In the genomic region with DNA sequence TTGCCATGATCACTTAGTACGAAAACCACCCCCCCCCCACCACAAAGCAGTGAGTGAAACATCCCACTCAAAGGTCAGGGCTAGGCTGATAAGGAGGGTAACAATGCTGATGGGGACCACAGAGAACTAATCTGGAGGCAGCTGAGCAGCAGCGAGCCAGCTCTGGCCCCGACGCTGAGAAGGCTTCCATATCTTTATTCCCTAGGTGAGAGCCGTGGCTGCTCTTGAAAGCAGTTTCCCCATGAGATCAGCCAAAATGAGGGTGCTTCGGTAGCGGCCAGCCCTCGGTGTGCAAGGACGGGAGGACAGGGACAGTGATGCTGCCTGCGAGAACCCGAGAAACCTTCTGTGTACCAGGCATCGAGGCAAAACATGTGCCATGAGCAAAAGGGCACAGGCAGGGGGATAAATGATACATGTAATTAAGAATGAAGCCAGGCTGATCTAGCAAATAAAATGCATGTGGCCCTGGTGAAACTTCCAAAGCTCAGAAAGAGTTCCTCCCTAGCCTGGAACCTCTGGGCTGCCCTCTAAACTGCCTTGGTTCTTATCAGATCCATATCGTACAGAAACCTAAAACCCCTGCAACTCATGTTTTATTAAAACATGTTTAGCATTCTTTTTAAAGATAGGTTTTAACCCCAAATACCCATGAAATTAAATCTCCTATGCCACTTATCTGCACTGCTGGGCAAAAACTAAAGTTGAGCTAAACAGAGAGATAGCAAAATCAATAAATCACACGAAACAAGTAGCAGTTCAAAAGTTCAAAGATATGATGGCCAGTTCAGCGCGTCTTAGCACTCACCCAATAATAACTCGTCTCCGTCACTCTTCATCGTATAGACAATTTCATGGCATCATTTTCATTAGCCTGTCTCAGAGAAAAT, we compare ENCODE assay signal across 1 cellular context.
TF ChIP-seq lines count a peak whose summit lies in the region.

No MANE protein-coding gene starts in this region.

TF ChIP-seq in HepG2, 621 proteins besides CTCF, POLR2A, EP300 and RAD21 (continued from another document and continues in another):
- TF ChIP-seq, protein P1, sequence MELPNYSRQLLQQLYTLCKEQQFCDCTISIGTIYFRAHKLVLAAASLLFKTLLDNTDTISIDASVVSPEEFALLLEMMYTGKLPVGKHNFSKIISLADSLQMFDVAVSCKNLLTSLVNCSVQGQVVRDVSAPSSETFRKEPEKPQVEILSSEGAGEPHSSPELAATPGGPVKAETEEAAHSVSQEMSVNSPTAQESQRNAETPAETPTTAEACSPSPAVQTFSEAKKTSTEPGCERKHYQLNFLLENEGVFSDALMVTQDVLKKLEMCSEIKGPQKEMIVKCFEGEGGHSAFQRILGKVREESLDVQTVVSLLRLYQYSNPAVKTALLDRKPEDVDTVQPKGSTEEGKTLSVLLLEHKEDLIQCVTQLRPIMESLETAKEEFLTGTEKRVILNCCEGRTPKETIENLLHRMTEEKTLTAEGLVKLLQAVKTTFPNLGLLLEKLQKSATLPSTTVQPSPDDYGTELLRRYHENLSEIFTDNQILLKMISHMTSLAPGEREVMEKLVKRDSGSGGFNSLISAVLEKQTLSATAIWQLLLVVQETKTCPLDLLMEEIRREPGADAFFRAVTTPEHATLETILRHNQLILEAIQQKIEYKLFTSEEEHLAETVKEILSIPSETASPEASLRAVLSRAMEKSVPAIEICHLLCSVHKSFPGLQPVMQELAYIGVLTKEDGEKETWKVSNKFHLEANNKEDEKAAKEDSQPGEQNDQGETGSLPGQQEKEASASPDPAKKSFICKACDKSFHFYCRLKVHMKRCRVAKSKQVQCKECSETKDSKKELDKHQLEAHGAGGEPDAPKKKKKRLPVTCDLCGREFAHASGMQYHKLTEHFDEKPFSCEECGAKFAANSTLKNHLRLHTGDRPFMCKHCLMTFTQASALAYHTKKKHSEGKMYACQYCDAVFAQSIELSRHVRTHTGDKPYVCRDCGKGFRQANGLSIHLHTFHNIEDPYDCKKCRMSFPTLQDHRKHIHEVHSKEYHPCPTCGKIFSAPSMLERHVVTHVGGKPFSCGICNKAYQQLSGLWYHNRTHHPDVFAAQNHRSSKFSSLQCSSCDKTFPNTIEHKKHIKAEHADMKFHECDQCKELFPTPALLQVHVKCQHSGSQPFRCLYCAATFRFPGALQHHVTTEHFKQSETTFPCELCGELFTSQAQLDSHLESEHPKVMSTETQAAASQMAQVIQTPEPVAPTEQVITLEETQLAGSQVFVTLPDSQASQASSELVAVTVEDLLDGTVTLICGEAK (IDR thresholded peaks at IDR 0.05): no peak
- TF ChIP-seq, protein P1 (CRISPR knock-in tag; IDR thresholded peaks at IDR 0.05): no peak
- TF ChIP-seq, protein P2, sequence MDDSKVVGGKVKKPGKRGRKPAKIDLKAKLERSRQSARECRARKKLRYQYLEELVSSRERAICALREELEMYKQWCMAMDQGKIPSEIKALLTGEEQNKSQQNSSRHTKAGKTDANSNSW (CRISPR knock-in tag; IDR thresholded peaks at IDR 0.05; ENCODE audit: borderline replicate concordance): no peak
- TF ChIP-seq, protein P3, sequence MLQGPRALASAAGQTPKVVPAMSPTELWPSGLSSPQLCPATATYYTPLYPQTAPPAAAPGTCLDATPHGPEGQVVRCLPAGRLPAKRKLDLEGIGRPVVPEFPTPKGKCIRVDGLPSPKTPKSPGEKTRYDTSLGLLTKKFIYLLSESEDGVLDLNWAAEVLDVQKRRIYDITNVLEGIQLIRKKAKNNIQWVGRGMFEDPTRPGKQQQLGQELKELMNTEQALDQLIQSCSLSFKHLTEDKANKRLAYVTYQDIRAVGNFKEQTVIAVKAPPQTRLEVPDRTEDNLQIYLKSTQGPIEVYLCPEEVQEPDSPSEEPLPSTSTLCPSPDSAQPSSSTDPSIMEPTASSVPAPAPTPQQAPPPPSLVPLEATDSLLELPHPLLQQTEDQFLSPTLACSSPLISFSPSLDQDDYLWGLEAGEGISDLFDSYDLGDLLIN (CRISPR knock-in tag; IDR thresholded peaks at IDR 0.05; ENCODE audit: borderline replicate concordance): no peak
- TF ChIP-seq, protein P4, sequence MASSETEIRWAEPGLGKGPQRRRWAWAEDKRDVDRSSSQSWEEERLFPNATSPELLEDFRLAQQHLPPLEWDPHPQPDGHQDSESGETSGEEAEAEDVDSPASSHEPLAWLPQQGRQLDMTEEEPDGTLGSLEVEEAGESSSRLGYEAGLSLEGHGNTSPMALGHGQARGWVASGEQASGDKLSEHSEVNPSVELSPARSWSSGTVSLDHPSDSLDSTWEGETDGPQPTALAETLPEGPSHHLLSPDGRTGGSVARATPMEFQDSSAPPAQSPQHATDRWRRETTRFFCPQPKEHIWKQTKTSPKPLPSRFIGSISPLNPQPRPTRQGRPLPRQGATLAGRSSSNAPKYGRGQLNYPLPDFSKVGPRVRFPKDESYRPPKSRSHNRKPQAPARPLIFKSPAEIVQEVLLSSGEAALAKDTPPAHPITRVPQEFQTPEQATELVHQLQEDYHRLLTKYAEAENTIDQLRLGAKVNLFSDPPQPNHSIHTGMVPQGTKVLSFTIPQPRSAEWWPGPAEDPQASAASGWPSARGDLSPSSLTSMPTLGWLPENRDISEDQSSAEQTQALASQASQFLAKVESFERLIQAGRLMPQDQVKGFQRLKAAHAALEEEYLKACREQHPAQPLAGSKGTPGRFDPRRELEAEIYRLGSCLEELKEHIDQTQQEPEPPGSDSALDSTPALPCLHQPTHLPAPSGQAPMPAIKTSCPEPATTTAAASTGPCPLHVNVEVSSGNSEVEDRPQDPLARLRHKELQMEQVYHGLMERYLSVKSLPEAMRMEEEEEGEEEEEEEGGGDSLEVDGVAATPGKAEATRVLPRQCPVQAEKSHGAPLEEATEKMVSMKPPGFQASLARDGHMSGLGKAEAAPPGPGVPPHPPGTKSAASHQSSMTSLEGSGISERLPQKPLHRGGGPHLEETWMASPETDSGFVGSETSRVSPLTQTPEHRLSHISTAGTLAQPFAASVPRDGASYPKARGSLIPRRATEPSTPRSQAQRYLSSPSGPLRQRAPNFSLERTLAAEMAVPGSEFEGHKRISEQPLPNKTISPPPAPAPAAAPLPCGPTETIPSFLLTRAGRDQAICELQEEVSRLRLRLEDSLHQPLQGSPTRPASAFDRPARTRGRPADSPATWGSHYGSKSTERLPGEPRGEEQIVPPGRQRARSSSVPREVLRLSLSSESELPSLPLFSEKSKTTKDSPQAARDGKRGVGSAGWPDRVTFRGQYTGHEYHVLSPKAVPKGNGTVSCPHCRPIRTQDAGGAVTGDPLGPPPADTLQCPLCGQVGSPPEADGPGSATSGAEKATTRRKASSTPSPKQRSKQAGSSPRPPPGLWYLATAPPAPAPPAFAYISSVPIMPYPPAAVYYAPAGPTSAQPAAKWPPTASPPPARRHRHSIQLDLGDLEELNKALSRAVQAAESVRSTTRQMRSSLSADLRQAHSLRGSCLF (CRISPR knock-in tag; IDR thresholded peaks at IDR 0.05; ENCODE audit: borderline replicate concordance): no peak
- TF ChIP-seq, protein P5, sequence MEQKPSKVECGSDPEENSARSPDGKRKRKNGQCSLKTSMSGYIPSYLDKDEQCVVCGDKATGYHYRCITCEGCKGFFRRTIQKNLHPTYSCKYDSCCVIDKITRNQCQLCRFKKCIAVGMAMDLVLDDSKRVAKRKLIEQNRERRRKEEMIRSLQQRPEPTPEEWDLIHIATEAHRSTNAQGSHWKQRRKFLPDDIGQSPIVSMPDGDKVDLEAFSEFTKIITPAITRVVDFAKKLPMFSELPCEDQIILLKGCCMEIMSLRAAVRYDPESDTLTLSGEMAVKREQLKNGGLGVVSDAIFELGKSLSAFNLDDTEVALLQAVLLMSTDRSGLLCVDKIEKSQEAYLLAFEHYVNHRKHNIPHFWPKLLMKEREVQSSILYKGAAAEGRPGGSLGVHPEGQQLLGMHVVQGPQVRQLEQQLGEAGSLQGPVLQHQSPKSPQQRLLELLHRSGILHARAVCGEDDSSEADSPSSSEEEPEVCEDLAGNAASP (CRISPR knock-in tag; IDR thresholded peaks at IDR 0.05; ENCODE audit: borderline replicate concordance): 0 out of 2 replicates have a peak, but pooled peaks have one; percentile 14
- no peak for TF ChIP-seq HNRNPLL (IDR thresholded peaks at IDR 0.05; ENCODE audit: low read depth, low read length, poor library complexity, severe bottlenecking)
- TF ChIP-seq SIX1 (CRISPR knock-in tag; IDR thresholded peaks at IDR 0.05; ENCODE audit: borderline replicate concordance): no peak
- TF ChIP-seq SKI (IDR thresholded peaks at IDR 0.05; ENCODE audit: partially characterized antibody): no peak
- no peak for TF ChIP-seq ZNF451 (CRISPR knock-in tag; IDR thresholded peaks at IDR 0.05)
- TF ChIP-seq KLF15 (CRISPR knock-in tag; IDR thresholded peaks at IDR 0.05; ENCODE audit: borderline replicate concordance): no peak
- no peak for TF ChIP-seq KLF11 (CRISPR knock-in tag; IDR thresholded peaks at IDR 0.05)
- TF ChIP-seq ZC3H13 (CRISPR knock-in tag; IDR thresholded peaks at IDR 0.05): no peak
- TF ChIP-seq ETV6 (CRISPR knock-in tag; conservative IDR thresholded peaks at IDR 0.05): no peak
- no peak for TF ChIP-seq SRF (IDR thresholded peaks at IDR 0.05; ENCODE audit: low read depth, low read length)
- no peak for TF ChIP-seq KLF13 (CRISPR knock-in tag; IDR thresholded peaks at IDR 0.05)
- no peak for TF ChIP-seq ZNF501 (CRISPR knock-in tag; IDR thresholded peaks at IDR 0.05)
- peak; percentile 41; the same call in 1 of the 2 replicates for TF ChIP-seq HDAC2 (CRISPR knock-in tag; IDR thresholded peaks at IDR 0.05)
- TF ChIP-seq POLR2AphosphoS2 (IDR thresholded peaks at IDR 0.05; ENCODE audit: low read depth, low read length): no peak
- no peak for TF ChIP-seq SNAPC2 (CRISPR knock-in tag; IDR thresholded peaks at IDR 0.05)
- TF ChIP-seq, protein P6, sequence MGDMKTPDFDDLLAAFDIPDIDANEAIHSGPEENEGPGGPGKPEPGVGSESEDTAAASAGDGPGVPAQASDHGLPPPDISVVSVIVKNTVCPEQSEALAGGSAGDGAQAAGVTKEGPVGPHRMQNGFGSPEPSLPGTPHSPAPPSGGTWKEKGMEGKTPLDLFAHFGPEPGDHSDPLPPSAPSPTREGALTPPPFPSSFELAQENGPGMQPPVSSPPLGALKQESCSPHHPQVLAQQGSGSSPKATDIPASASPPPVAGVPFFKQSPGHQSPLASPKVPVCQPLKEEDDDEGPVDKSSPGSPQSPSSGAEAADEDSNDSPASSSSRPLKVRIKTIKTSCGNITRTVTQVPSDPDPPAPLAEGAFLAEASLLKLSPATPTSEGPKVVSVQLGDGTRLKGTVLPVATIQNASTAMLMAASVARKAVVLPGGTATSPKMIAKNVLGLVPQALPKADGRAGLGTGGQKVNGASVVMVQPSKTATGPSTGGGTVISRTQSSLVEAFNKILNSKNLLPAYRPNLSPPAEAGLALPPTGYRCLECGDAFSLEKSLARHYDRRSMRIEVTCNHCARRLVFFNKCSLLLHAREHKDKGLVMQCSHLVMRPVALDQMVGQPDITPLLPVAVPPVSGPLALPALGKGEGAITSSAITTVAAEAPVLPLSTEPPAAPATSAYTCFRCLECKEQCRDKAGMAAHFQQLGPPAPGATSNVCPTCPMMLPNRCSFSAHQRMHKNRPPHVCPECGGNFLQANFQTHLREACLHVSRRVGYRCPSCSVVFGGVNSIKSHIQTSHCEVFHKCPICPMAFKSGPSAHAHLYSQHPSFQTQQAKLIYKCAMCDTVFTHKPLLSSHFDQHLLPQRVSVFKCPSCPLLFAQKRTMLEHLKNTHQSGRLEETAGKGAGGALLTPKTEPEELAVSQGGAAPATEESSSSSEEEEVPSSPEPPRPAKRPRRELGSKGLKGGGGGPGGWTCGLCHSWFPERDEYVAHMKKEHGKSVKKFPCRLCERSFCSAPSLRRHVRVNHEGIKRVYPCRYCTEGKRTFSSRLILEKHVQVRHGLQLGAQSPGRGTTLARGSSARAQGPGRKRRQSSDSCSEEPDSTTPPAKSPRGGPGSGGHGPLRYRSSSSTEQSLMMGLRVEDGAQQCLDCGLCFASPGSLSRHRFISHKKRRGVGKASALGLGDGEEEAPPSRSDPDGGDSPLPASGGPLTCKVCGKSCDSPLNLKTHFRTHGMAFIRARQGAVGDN (CRISPR knock-in tag; IDR thresholded peaks at IDR 0.05): peak; percentile 73
- no peak for TF ChIP-seq ATRX (CRISPR knock-in tag; IDR thresholded peaks at IDR 0.05; ENCODE audit: borderline replicate concordance)
- no peak for TF ChIP-seq ZSCAN9 (CRISPR knock-in tag; IDR thresholded peaks at IDR 0.05; ENCODE audit: borderline replicate concordance)
- no peak for TF ChIP-seq ESRRA (CRISPR knock-in tag; IDR thresholded peaks at IDR 0.05; ENCODE audit: low read depth)
- no peak for TF ChIP-seq ZNF792 (CRISPR knock-in tag; IDR thresholded peaks at IDR 0.05)
- TF ChIP-seq, protein P7, sequence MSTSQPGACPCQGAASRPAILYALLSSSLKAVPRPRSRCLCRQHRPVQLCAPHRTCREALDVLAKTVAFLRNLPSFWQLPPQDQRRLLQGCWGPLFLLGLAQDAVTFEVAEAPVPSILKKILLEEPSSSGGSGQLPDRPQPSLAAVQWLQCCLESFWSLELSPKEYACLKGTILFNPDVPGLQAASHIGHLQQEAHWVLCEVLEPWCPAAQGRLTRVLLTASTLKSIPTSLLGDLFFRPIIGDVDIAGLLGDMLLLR (CRISPR knock-in tag; IDR thresholded peaks at IDR 0.05): no peak
- no peak for TF ChIP-seq ARHGAP35 (CRISPR knock-in tag; IDR thresholded peaks at IDR 0.05; ENCODE audit: borderline replicate concordance)
- TF ChIP-seq ZNF12 (CRISPR knock-in tag; IDR thresholded peaks at IDR 0.05): no peak
- peak; percentile 70 for TF ChIP-seq HNF4A (CRISPR knock-in tag; IDR thresholded peaks at IDR 0.05)
- no peak for TF ChIP-seq LCORL (IDR thresholded peaks at IDR 0.05)
- no peak for TF ChIP-seq LCORL (CRISPR knock-in tag; IDR thresholded peaks at IDR 0.05)
